Comparison of ENCODE assay signal across 9 cellular contexts in genomic region chr16:11253009-11253994, GRCh38.
DNase-seq lines count a peak whose midpoint lies in the region; ATAC-seq lines count a peak whose summit lies in the region.
"Had no signal": no experiment of that assay in that cellular context is flagged by ENCODE, and none has a peak within 500 bp of the region (broad histone marks: within the 10 kb centered on the region; RNA-seq: fewer than 3 reads in every experiment).

No MANE protein-coding gene starts in this region.

- in situ Hi-C loops in KBM-7 (cut with MboI; ENCODE audit: low pct_unique_long_range_greater_than_20kb, low sequenced_read_pairs) = no loop called here

- H3K27ac Mint-ChIP-seq in activated T-cell treated with anti-CD3 and anti-CD28 coated beads, Interleukin-2, amount 50 U/mL, for 24 hours = peak overlapping the region; percentile 98
- H3K27ac Mint-ChIP-seq in stimulated activated naive CD8-positive, alpha-beta T cell treated with anti-CD3 and anti-CD28 coated beads, Interleukin-15, amount 100 ng/mL, for 72 hours = peak overlapping the region; percentile 96 to 98

- DNase-seq in KBM-7 (peak; percentile 42), GF-D8 (lab: John Stamatoyannopoulos, UW) (no peak), hepatic stellate cell (ENCODE audit: low spot score) (no peak), NCI-H2227 (lab: John Stamatoyannopoulos, UW; ENCODE audit: unreplicated experiment) (no peak)
- DNase-seq in activated T-cell treated with anti-CD3 and anti-CD28 coated beads, Interleukin-2, amount 50 U/mL, for 24 hours = peak; percentile 78
- peak; percentile 79 to 88 for DNase-seq in stimulated activated naive CD8-positive, alpha-beta T cell treated with anti-CD3 and anti-CD28 coated beads, Interleukin-15, amount 100 ng/mL, for 72 hours
- DNase-seq: foreskin keratinocyte had no signal

- peak; percentile 61 for ATAC-seq in stimulated activated naive CD8-positive, alpha-beta T cell treated with anti-CD3 and anti-CD28 coated beads, Interleukin-15, amount 100 ng/mL, for 72 hours
- ATAC-seq in HG03571 (IDR thresholded peaks at IDR 0.05; ENCODE audit: unreplicated experiment) = no peak
- ATAC-seq: foreskin keratinocyte had no signal

- peaks cover 61% of the 10 kb centered on the region for H3K4me1 Mint-ChIP-seq in activated T-cell treated with anti-CD3 and anti-CD28 coated beads, Interleukin-2, amount 50 U/mL, for 24 hours (ENCODE audit: low read depth)
- H3K4me1 Mint-ChIP-seq in stimulated activated naive CD8-positive, alpha-beta T cell treated with anti-CD3 and anti-CD28 coated beads, Interleukin-15, amount 100 ng/mL, for 72 hours = peaks cover 62% of the 10 kb centered on the region

- peaks cover 59% of the 10 kb centered on the region for H3K36me3 Mint-ChIP-seq in activated T-cell treated with anti-CD3 and anti-CD28 coated beads, Interleukin-2, amount 50 U/mL, for 24 hours (ENCODE audit: low read depth)

- no peaks in the 10 kb centered on the region for H3K9me3 Mint-ChIP-seq in activated T-cell treated with anti-CD3 and anti-CD28 coated beads, Interleukin-2, amount 50 U/mL, for 24 hours
- no peaks in the 10 kb centered on the region for H3K9me3 Mint-ChIP-seq in stimulated activated naive CD8-positive, alpha-beta T cell treated with anti-CD3 and anti-CD28 coated beads, Interleukin-15, amount 100 ng/mL, for 72 hours

- H3K27me3 ChIP-seq in iPS-15b (ENCODE audit: control insufficient read depth, insufficient read depth, low read length) = peaks cover 2% of the 10 kb centered on the region
- H3K27me3 ChIP-seq: foreskin keratinocyte had no signal

- H3K9ac ChIP-seq in iPS-15b (ENCODE audit: low read depth, low read length) = no peak overlapping the region

- peak overlapping the region; percentile 75 for H3K4me3 ChIP-seq in iPS-15b (ENCODE audit: low read depth, low read length)

- H3K27me3 Mint-ChIP-seq in activated T-cell treated with anti-CD3 and anti-CD28 coated beads, Interleukin-2, amount 50 U/mL, for 24 hours = no peaks in the 10 kb centered on the region
- no peaks in the 10 kb centered on the region for H3K27me3 Mint-ChIP-seq in stimulated activated naive CD8-positive, alpha-beta T cell treated with anti-CD3 and anti-CD28 coated beads, Interleukin-15, amount 100 ng/mL, for 72 hours

- no peaks in the 10 kb centered on the region for H3K9me3 ChIP-seq in iPS-15b (ENCODE audit: control insufficient read depth, insufficient read depth, low read length)

- H3K4me3 Mint-ChIP-seq in activated T-cell treated with anti-CD3 and anti-CD28 coated beads, Interleukin-2, amount 50 U/mL, for 24 hours = peak overlapping the region; percentile 96
- peak overlapping the region; percentile 92 to 99 for H3K4me3 Mint-ChIP-seq in stimulated activated naive CD8-positive, alpha-beta T cell treated with anti-CD3 and anti-CD28 coated beads, Interleukin-15, amount 100 ng/mL, for 72 hours

- peaks cover 16% of the 10 kb centered on the region for H3K36me3 ChIP-seq in iPS-15b (ENCODE audit: control insufficient read depth, insufficient read depth, low read length)

- peaks cover 8% of the 10 kb centered on the region for H3K4me1 ChIP-seq in iPS-15b (ENCODE audit: control insufficient read depth, insufficient read depth, low read length)

Comparison
In these comparisons a context has a peak if more than half of its experiments do, and no peak if none do; other contexts are left out.
1. DNase-seq: peak in KBM-7 (single experiment), activated T-cell treated with anti-CD3 and anti-CD28 coated beads, Interleukin-2, amount 50 U/mL, for 24 hours (single experiment) and stimulated activated naive CD8-positive, alpha-beta T cell treated with anti-CD3 and anti-CD28 coated beads, Interleukin-15, amount 100 ng/mL, for 72 hours (2 of 2); none in GF-D8 (single experiment), hepatic stellate cell (single experiment) and NCI-H2227 (single experiment).